In the genomic region with DNA sequence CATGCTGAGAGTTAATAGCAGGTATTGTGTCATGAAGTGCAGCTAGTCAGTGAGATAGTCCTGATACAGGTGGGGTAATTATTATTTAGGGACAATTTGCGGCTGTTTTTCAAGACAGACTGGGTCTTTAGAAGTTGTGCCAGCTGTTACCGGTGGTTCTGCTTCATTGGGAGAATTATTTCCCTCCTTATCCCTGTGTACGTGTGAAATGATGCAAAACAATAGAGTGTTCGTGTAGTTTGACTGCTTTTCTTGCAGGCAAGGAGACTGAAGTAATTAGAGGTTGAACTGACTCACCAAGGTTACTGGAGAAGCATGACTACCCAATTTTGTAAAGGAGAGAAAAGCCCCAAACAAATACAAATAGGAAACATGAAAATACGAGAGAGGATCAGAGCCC, we compare ENCODE assay signal across 2 cellular contexts.
TF ChIP-seq lines count a peak whose summit lies in the region.

No MANE protein-coding gene starts in this region.

TF ChIP-seq in SK-N-SH, 30 proteins besides CTCF, POLR2A, EP300 and RAD21 (continued from another document):
- TF ChIP-seq TCF12 (IDR thresholded peaks at IDR 0.05) = no peak
- TF ChIP-seq MXI1 (IDR thresholded peaks at IDR 0.05; ENCODE audit: low read depth, low read length) = no peak
- TF ChIP-seq REST (IDR thresholded peaks at IDR 0.05; ENCODE audit: low read depth, low read length) = no peak
- no peak for TF ChIP-seq POLR2AphosphoS5 (IDR thresholded peaks at IDR 0.05; ENCODE audit: low read depth, low read length)
- no peak for TF ChIP-seq TAF1 (IDR thresholded peaks at IDR 0.05; ENCODE audit: borderline replicate concordance, low read depth, low read length)
- no peak for TF ChIP-seq CHD2 (IDR thresholded peaks at IDR 0.05; ENCODE audit: low read length, partially characterized antibody)
- TF ChIP-seq FOSL2 (IDR thresholded peaks at IDR 0.05; ENCODE audit: borderline replicate concordance, low read depth) = no peak

TF ChIP-seq in SK-N-SH treated with all-trans-retinoic acid at 6 μM for 48 hours, 23 proteins besides CTCF, POLR2A, EP300 and RAD21 (continued from another document):
- TF ChIP-seq TSHZ2 (CRISPR knock-in tag; IDR thresholded peaks at IDR 0.05) (no peak), TCF4 (CRISPR knock-in tag; IDR thresholded peaks at IDR 0.05; ENCODE audit: borderline replicate concordance) (no peak), RARB (CRISPR knock-in tag; IDR thresholded peaks at IDR 0.05) (no peak), ZNF70 (CRISPR knock-in tag; IDR thresholded peaks at IDR 0.05) (no peak), PPARA (CRISPR knock-in tag; IDR thresholded peaks at IDR 0.05; ENCODE audit: borderline replicate concordance) (no peak), ESRRG (CRISPR knock-in tag; IDR thresholded peaks at IDR 0.05) (no peak), ZC3H10 (CRISPR knock-in tag; IDR thresholded peaks at IDR 0.05) (no peak), ZNF565 (CRISPR knock-in tag; conservative IDR thresholded peaks at IDR 0.05; ENCODE audit: low read depth) (no peak)
- TF ChIP-seq, protein P1, sequence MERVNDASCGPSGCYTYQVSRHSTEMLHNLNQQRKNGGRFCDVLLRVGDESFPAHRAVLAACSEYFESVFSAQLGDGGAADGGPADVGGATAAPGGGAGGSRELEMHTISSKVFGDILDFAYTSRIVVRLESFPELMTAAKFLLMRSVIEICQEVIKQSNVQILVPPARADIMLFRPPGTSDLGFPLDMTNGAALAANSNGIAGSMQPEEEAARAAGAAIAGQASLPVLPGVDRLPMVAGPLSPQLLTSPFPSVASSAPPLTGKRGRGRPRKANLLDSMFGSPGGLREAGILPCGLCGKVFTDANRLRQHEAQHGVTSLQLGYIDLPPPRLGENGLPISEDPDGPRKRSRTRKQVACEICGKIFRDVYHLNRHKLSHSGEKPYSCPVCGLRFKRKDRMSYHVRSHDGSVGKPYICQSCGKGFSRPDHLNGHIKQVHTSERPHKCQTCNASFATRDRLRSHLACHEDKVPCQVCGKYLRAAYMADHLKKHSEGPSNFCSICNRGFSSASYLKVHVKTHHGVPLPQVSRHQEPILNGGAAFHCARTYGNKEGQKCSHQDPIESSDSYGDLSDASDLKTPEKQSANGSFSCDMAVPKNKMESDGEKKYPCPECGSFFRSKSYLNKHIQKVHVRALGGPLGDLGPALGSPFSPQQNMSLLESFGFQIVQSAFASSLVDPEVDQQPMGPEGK (CRISPR knock-in tag; IDR thresholded peaks at IDR 0.05; ENCODE audit: borderline replicate concordance) = no peak
